ENCODE assay signal across 10 cellular contexts in the genomic region with DNA sequence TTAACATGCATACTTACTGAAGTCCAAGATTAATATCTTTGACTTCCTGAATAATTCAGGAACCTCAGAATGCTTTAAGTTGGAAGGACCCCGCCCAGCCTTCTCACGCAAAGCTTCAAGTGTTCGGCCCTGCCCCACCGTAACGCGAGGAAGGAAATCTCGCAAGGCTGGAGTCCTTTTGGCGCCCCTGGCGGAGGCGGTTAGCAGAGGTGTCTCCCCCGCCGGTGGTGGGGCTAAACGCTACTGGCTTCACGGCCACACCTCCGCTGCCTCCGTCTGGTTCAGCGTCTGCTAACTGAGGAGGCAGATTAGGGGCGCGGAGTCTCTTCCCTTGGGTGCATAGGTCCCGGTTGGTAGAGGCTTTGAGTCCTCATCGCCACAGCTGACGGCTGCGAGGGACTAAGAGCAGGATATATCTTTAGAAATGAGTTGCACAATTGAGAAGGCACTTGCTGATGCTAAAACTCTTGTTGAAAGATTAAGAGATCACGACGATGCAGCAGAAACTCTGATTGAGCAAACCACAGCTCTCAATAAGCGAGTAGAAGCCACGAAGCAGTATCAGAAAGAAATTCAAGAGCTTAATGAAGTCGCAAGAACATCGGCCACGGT. TPM values are rescaled to one million over a fixed set of nuclear protein-coding genes. Genes with fewer than 3 reads are reported as not detected.
A peak's percentile ranks its signal among the peaks of the same experiment; 100 is the strongest.
DNase-seq lines count a peak whose midpoint lies in the region; ATAC-seq lines count a peak whose summit lies in the region.
"Had no signal": no experiment of that assay in that cellular context is flagged by ENCODE, and none has a peak within 500 bp of the region (broad histone marks: within the 10 kb centered on the region; RNA-seq: fewer than 3 reads in every experiment).

No MANE protein-coding gene starts in this region.

- no peak overlapping the region for H3K4me3 ChIP-seq in iPS DF 6.9 (ENCODE audit: low read length)
- H3K4me3 ChIP-seq: body of pancreas had no signal

- DNase-seq in activated T-cell treated with anti-CD3 and anti-CD28 coated beads for 4 hours (peak; percentile 56), iPS DF 6.9 (ENCODE audit: low read depth, low spot score) (peak; percentile 79), SK-N-DZ (ENCODE audit: low spot score) (no peak)
- DNase-seq in stimulated activated CD8-positive, alpha-beta memory T cell treated with anti-CD3 and anti-CD28 coated beads, Interleukin-12 subunit alpha, Interleukin-12 subunit beta, amount 100 ng/mL, for 1 hour (ENCODE audit: low read depth) = peak; percentile 47
- no peak for DNase-seq in NK-92 treated with Interleukin-12 subunit alpha and Interleukin-12 subunit beta, amount 100 ng/mL, for 24 hours (lab: John Stamatoyannopoulos, UW)

- peak overlapping the region in 3 of 4 donors; percentile 41 to 56 (median 55) for H3K4me3 Mint-ChIP-seq in IgD-negative memory B cell
- H3K4me3 Mint-ChIP-seq: nephron had no signal

- no peaks in the 10 kb centered on the region for H3K27me3 Mint-ChIP-seq in IgD-negative memory B cell

- H3K36me3 Mint-ChIP-seq in IgD-negative memory B cell = peaks cover 6% of the 10 kb centered on the region

- H3K27me3 ChIP-seq in iPS DF 6.9 (ENCODE audit: control insufficient read depth, insufficient read depth, low read length) = no peaks in the 10 kb centered on the region
- H3K27me3 ChIP-seq: body of pancreas had no signal

- H3K4me1 ChIP-seq in iPS DF 6.9 (ENCODE audit: control insufficient read depth, insufficient read depth, low read length) = no peaks in the 10 kb centered on the region
- H3K4me1 ChIP-seq: body of pancreas had no signal

- peaks cover 2 to 8% (median 5%) of the 10 kb centered on the region in 3 donors for H3K4me1 Mint-ChIP-seq in IgD-negative memory B cell
- H3K4me1 Mint-ChIP-seq: nephron had no signal

- no CpG with 5 or more reads among the region's 30 CpGs for WGBS in iPS DF 6.9 (ENCODE audit: insufficient coverage, insufficient read length)

- H3K9me3 Mint-ChIP-seq in IgD-negative memory B cell = no peaks in the 10 kb centered on the region
- H3K9me3 Mint-ChIP-seq: nephron had no signal

- H3K9me3 ChIP-seq in iPS DF 6.9 (ENCODE audit: control insufficient read depth, insufficient read depth, low read length) = no peaks in the 10 kb centered on the region
- H3K9me3 ChIP-seq: body of pancreas had no signal

- ATAC-seq in HG03457 (IDR thresholded peaks at IDR 0.05; ENCODE audit: unreplicated experiment) = no peak
- ATAC-seq in GM19351 (IDR thresholded peaks at IDR 0.05; ENCODE audit: unreplicated experiment) = no peak
- ATAC-seq: body of pancreas had no signal

- H3K27ac Mint-ChIP-seq in IgD-negative memory B cell = no peak overlapping the region
- H3K27ac Mint-ChIP-seq: nephron had no signal

- no peak overlapping the region for H3K27ac ChIP-seq in iPS DF 6.9 (ENCODE audit: low read length)
- H3K27ac ChIP-seq: body of pancreas had no signal

- H3K36me3 ChIP-seq in iPS DF 6.9 (ENCODE audit: control insufficient read depth, insufficient read depth, low read length) = no peaks in the 10 kb centered on the region

RNA-seq across cellular contexts. Expression of a gene that starts 21.9 kb away (rescaled TPM):
- polyA plus RNA-seq in IgD-negative memory B cell = 19.3 TPM
- 29.1 and 34.5 TPM in 2 replicates for polyA plus RNA-seq in SK-N-DZ (2014; cell fraction: cytosol; rRNA removed)
- 14.8 and 27.8 TPM in 2 replicates for polyA plus RNA-seq in SK-N-DZ (2014; cell fraction: nucleus; rRNA removed)

RNA-seq across cellular contexts. Expression of a gene that starts 42.5 kb away (rescaled TPM):
- not detected for polyA plus RNA-seq in IgD-negative memory B cell
- polyA plus RNA-seq in SK-N-DZ (2014; cell fraction: cytosol; rRNA removed) = 2.2 and 2.4 TPM in 2 replicates
- polyA plus RNA-seq in SK-N-DZ (2014; cell fraction: nucleus; rRNA removed) = 2.3 and 2.4 TPM in 2 replicates

RNA-seq across cellular contexts. Expression of a gene that starts 52.2 kb away (rescaled TPM):
- polyA plus RNA-seq in IgD-negative memory B cell = not detected
- polyA plus RNA-seq in SK-N-DZ (2014; cell fraction: cytosol; rRNA removed) = 28.5 and 41.0 TPM in 2 replicates
- polyA plus RNA-seq in SK-N-DZ (2014; cell fraction: nucleus; rRNA removed) = 24.7 and 34.5 TPM in 2 replicates

Comparison
In these comparisons a context has a peak if more than half of its experiments do, and no peak if none do; other contexts are left out.
1. DNase-seq: peak in activated T-cell treated with anti-CD3 and anti-CD28 coated beads for 4 hours (single experiment), iPS DF 6.9 (single experiment) and stimulated activated CD8-positive, alpha-beta memory T cell treated with anti-CD3 and anti-CD28 coated beads, Interleukin-12 subunit alpha, Interleukin-12 subunit beta, amount 100 ng/mL, for 1 hour (single experiment); none in NK-92 treated with Interleukin-12 subunit alpha and Interleukin-12 subunit beta, amount 100 ng/mL, for 24 hours (single experiment) and SK-N-DZ (single experiment).